In genomic region chr4:6701371-6701770, GRCh38 we compare ENCODE assay signal across 10 cellular contexts. TPM values are rescaled to one million over a fixed set of nuclear protein-coding genes. Genes with fewer than 3 reads are reported as not detected.
DNase-seq lines count a peak whose midpoint lies in the region; ATAC-seq and TF ChIP-seq lines count a peak whose summit lies in the region.
"Had no signal": no experiment of that assay in that cellular context is flagged by ENCODE, and none has a peak within 500 bp of the region (broad histone marks: within the 10 kb centered on the region; RNA-seq: fewer than 3 reads in every experiment).

No MANE protein-coding gene starts in this region.

- H3K36me3 Mint-ChIP-seq in neural progenitor cell, result peaks cover 52% of the 10 kb centered on the region

- H3K79me2 ChIP-seq in neural progenitor cell (ENCODE audit: low read depth), result peaks cover 47% of the 10 kb centered on the region

- H4K20me1 ChIP-seq in neural progenitor cell (ENCODE audit: low read depth), result no peaks in the 10 kb centered on the region

- H3K36me3 ChIP-seq in neural progenitor cell, result peaks cover 7% of the 10 kb centered on the region
- H3K36me3 ChIP-seq: vagina had no signal

- H3K9ac ChIP-seq in neural progenitor cell, result no peak overlapping the region

- in situ Hi-C loops in astrocyte of the cerebellum (cut with HindIII; ENCODE audit: low sequenced_read_pairs) (no loop called here), ACHN (cut with HindIII; ENCODE audit: low pct_ligation_motif_present, low pct_unique_long_range_greater_than_20kb, low sequenced_read_pairs) (no loop called here)

- no peaks in the 10 kb centered on the region for H3K27me3 ChIP-seq in neural progenitor cell
- H3K27me3 ChIP-seq: vagina had no signal

- H3F3A ChIP-seq in neural progenitor cell (ENCODE audit: low read depth), result no peaks in the 10 kb centered on the region

- H2AFZ ChIP-seq in neural progenitor cell (replicated peaks), result no peak overlapping the region

- DNase-seq in NCI-H748 (lab: John Stamatoyannopoulos, UW; ENCODE audit: unreplicated experiment) (peak; percentile 17), NCI-H748 treated with DMSO at 0.1 percent for 48 hours (lab: John Stamatoyannopoulos, UW) (no peak), astrocyte of the cerebellum (ENCODE audit: low read depth) (no peak), neural progenitor cell (ENCODE audit: low spot score) (peak; percentile 39), GDM1 (lab: John Stamatoyannopoulos, UW) (no peak), ACHN (no peak)
- peak; percentile 34 for DNase-seq in Jurkat, Clone E6-1 (ENCODE audit: low read depth, low spot score)
- DNase-seq: Right ventricle myocardium superior had no signal

- no peaks in the 10 kb centered on the region for H3K4me1 Mint-ChIP-seq in neural progenitor cell

- peaks cover 21% of the 10 kb centered on the region for H3K9me3 Mint-ChIP-seq in neural progenitor cell

- TF ChIP-seq CTCF in astrocyte of the cerebellum (IDR thresholded peaks at IDR 0.05; ENCODE audit: low read depth, low read length, missing control alignments), result peak; percentile 32
- peak; percentile 55 for TF ChIP-seq CTCF in neural progenitor cell (IDR thresholded peaks at IDR 0.05)

- peaks cover 3% of the 10 kb centered on the region for H3K27me3 Mint-ChIP-seq in neural progenitor cell (ENCODE audit: insufficient read depth, low read depth)

- ATAC-seq in GM19023 (IDR thresholded peaks at IDR 0.05; ENCODE audit: unreplicated experiment), result no peak

- no peak overlapping the region for H3K27ac ChIP-seq in neural progenitor cell
- H3K27ac ChIP-seq: vagina had no signal

- H3K4me3 ChIP-seq in Jurkat, Clone E6-1 (ENCODE audit: low read length), result no peak overlapping the region
- no peak overlapping the region for H3K4me3 ChIP-seq in astrocyte of the cerebellum (ENCODE audit: low read depth, low read length)
- H3K4me3 ChIP-seq in neural progenitor cell, result no peak overlapping the region
- H3K4me3 ChIP-seq: vagina had no signal

- H3K4me1 ChIP-seq in neural progenitor cell, result no peaks in the 10 kb centered on the region

- no peak overlapping the region for H3K4me2 ChIP-seq in neural progenitor cell

- H3K4me3 Mint-ChIP-seq in neural progenitor cell, result no peak overlapping the region

- H3K9me3 ChIP-seq in neural progenitor cell (ENCODE audit: low read depth), result no peaks in the 10 kb centered on the region
- H3K9me3 ChIP-seq: vagina had no signal

- no peak overlapping the region for H3K27ac Mint-ChIP-seq in neural progenitor cell

RNA-seq across cellular contexts. Expression of gene S100P, which starts 7.7 kb away (rescaled TPM):
- polyA plus RNA-seq in Jurkat, Clone E6-1 (2012; ENCODE audit: insufficient read depth, insufficient read length), result not detected
- not detected in 2 replicates for total RNA-seq in neural progenitor cell (ENCODE audit: low replicate concordance)
- total RNA-seq: Right ventricle myocardium superior had no signal

RNA-seq across cellular contexts. Expression of gene MRFAP1L1, which starts 8.3 kb away (rescaled TPM):
- polyA plus RNA-seq in Jurkat, Clone E6-1 (2012; ENCODE audit: insufficient read depth, insufficient read length), result 58.2 TPM
- 90.6 and 141 TPM in 2 replicates for total RNA-seq in neural progenitor cell (ENCODE audit: low replicate concordance)

RNA-seq across cellular contexts. Expression of gene BLOC1S4, which starts 14.6 kb away (rescaled TPM):
- polyA plus RNA-seq in Jurkat, Clone E6-1 (2012; ENCODE audit: insufficient read depth, insufficient read length), result 10.1 TPM
- 10.5 and 24.6 TPM in 2 replicates for total RNA-seq in neural progenitor cell (ENCODE audit: low replicate concordance)

Comparison
In these comparisons a context has a peak if more than half of its experiments do, and no peak if none do; other contexts are left out.
1. DNase-seq: peak in NCI-H748 (single experiment), Jurkat, Clone E6-1 (single experiment) and neural progenitor cell (single experiment); none in NCI-H748 treated with DMSO at 0.1 percent for 48 hours (single experiment), astrocyte of the cerebellum (single experiment), GDM1 (single experiment) and ACHN (single experiment).